8 cellular contexts compared by ENCODE assay signal in genomic region chr3:63349583-63350177, GRCh38.
DNase-seq lines count a peak whose midpoint lies in the region; ATAC-seq and TF ChIP-seq lines count a peak whose summit lies in the region.

No MANE protein-coding gene starts in this region.

- H3K4me3 ChIP-seq in astrocyte of the cerebellum (ENCODE audit: low read depth, low read length), result no peak overlapping the region

- no peak overlapping the region for H3K27ac Mint-ChIP-seq in immature natural killer cell

- no peaks in the 10 kb centered on the region for H3K9me3 Mint-ChIP-seq in immature natural killer cell

- H3K27me3 Mint-ChIP-seq in immature natural killer cell (ENCODE audit: low read depth in 3 of 3), result peaks cover 3 to 8% (median 3%) of the 10 kb centered on the region in 3 donors

- H3K4me3 Mint-ChIP-seq in immature natural killer cell, result no peak overlapping the region

- in situ Hi-C loops in astrocyte of the cerebellum (cut with HindIII; ENCODE audit: low sequenced_read_pairs), result no loop called here

- no peaks in the 10 kb centered on the region for H3K4me1 Mint-ChIP-seq in immature natural killer cell

- DNase-seq in DMS 273 (lab: John Stamatoyannopoulos, UW; ENCODE audit: unreplicated experiment) (peak; percentile 79), NCI-H69 (lab: John Stamatoyannopoulos, UW) (peak; percentile 77), astrocyte of the cerebellum (ENCODE audit: low read depth) (peak; percentile 51), immature natural killer cell (peak in 2 of 3 donors; percentile 4 to 8)
- DNase-seq in stimulated activated CD4-positive, alpha-beta T cell treated with anti-CD3 and anti-CD28 coated beads, Interleukin-4, amount 100 ng/mL, for 24 hours, result peak; percentile 29
- DNase-seq in activated effector memory CD4-positive, alpha-beta T cell treated with Interleukin-2 at 50 U/mL for 16 hours, result no peak

- peak; percentile 58 for ATAC-seq in GM18873 (IDR thresholded peaks at IDR 0.05; ENCODE audit: low FRiP score, unreplicated experiment)
- peak; percentile 82 for ATAC-seq in HG03280 (IDR thresholded peaks at IDR 0.05; ENCODE audit: unreplicated experiment)

- no peaks in the 10 kb centered on the region for H3K36me3 Mint-ChIP-seq in immature natural killer cell

- peak; percentile 93 for TF ChIP-seq CTCF in astrocyte of the cerebellum (IDR thresholded peaks at IDR 0.05; ENCODE audit: low read depth, low read length, missing control alignments)
